Comparison of ENCODE assay signal across 34 cellular contexts in the genomic region with DNA sequence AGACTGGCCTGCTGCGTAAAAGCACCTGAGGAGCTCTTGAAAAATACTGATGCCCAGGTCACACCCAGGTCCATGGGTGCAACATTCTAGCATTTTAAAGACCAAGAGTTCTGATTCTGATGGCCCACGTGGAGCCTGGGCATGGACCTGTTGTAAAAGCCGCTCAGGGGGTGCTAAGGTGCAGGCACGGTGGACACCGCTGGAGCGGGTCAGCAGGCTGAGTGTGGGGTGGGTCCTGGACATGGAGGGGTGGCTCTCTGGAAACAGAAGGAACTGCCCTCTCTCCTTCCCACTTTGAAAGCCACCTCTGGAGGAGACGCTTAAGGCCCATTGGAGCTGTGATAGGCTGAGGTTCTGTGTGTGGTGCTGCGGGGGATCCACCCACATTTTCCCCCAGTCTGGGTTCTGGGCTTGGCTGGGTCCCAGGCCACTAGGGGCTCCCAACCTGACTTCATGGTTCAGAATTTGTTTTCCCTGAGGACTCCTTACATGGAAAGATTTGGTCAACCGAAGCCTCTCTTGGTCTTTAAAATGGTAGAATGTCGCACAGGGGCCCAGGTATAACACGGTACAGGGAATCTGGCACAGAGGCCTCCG. TPM values are rescaled to one million over a fixed set of nuclear protein-coding genes. Genes with fewer than 3 reads are reported as not detected.
"Had no signal": no experiment of that assay in that cellular context is flagged by ENCODE, and none has a peak within 500 bp of the region (broad histone marks: within the 10 kb centered on the region; RNA-seq: fewer than 3 reads in every experiment).

No MANE protein-coding gene starts in this region.

- H3K9me3 ChIP-seq: Peyer's patch had no signal

- H3K9me3 Mint-ChIP-seq: activated naive CD8-positive, alpha-beta T cell treated with anti-CD3 and anti-CD28 coated beads, Interleukin-2, amount 50 U/mL, for 24 hours; central memory CD8-positive, alpha-beta T cell had no signal

- H3K4me3 Mint-ChIP-seq: activated CD4-positive, alpha-beta memory T cell treated with anti-CD3 and anti-CD28 coated beads, Interleukin-2, amount 10 ng/mL, durations not matched to agents 7 days and 5 days; activated CD8-positive, alpha-beta memory T cell treated with anti-CD3 and anti-CD28 coated beads, Interleukin-2, amount 10 ng/mL, durations not matched to agents 7 days and 5 days; activated naive CD4-positive, alpha-beta T cell treated with anti-CD3 and anti-CD28 coated beads, Interleukin-2, amount 10 ng/mL, durations not matched to agents 7 days and 5 days; activated naive CD8-positive, alpha-beta T cell; activated naive CD8-positive, alpha-beta T cell treated with anti-CD3 and anti-CD28 coated beads, Interleukin-2, amount 50 U/mL, for 24 hours; central memory CD8-positive, alpha-beta T cell had no signal

- H3K27ac Mint-ChIP-seq: activated CD4-positive, alpha-beta memory T cell treated with anti-CD3 and anti-CD28 coated beads, Interleukin-2, amount 10 ng/mL, durations not matched to agents 7 days and 5 days; activated CD8-positive, alpha-beta memory T cell treated with anti-CD3 and anti-CD28 coated beads, Interleukin-2, amount 10 ng/mL, durations not matched to agents 7 days and 5 days; activated naive CD4-positive, alpha-beta T cell treated with anti-CD3 and anti-CD28 coated beads, Interleukin-2, amount 10 ng/mL, durations not matched to agents 7 days and 5 days; activated naive CD8-positive, alpha-beta T cell; activated naive CD8-positive, alpha-beta T cell treated with anti-CD3 and anti-CD28 coated beads, Interleukin-2, amount 50 U/mL, for 24 hours had no signal

- H3K4me3 ChIP-seq: Peyer's patch had no signal

- H3K27me3 Mint-ChIP-seq: activated CD4-positive, alpha-beta memory T cell treated with anti-CD3 and anti-CD28 coated beads, Interleukin-2, amount 10 ng/mL, durations not matched to agents 7 days and 5 days; activated naive CD8-positive, alpha-beta T cell; central memory CD8-positive, alpha-beta T cell had no signal

- H3K36me3 Mint-ChIP-seq: activated CD8-positive, alpha-beta memory T cell treated with anti-CD3 and anti-CD28 coated beads, Interleukin-2, amount 10 ng/mL, durations not matched to agents 7 days and 5 days; activated naive CD4-positive, alpha-beta T cell treated with anti-CD3 and anti-CD28 coated beads, Interleukin-2, amount 10 ng/mL, durations not matched to agents 7 days and 5 days; activated naive CD8-positive, alpha-beta T cell had no signal

- H3K27ac ChIP-seq: brain microvascular endothelial cell, Peyer's patch, VCaP had no signal

- ATAC-seq: activated CD8-positive, alpha-beta memory T cell treated with anti-CD3 and anti-CD28 coated beads, Interleukin-2, amount 10 ng/mL, durations not matched to agents 7 days and 5 days; activated naive CD8-positive, alpha-beta T cell treated with anti-CD3 and anti-CD28 coated beads, Interleukin-2, amount 50 U/mL, for 24 hours; PC-3 had no signal

- H3K27me3 ChIP-seq: brain microvascular endothelial cell, Peyer's patch had no signal

- DNase-seq: activated CD4-positive, alpha-beta memory T cell treated with anti-CD3 and anti-CD28 coated beads, Interleukin-2, amount 10 ng/mL, durations not matched to agents 7 days and 5 days; activated CD4-positive, alpha-beta T cell treated with anti-CD3 and anti-CD28 coated beads for 1 hour; activated CD4-positive, alpha-beta T cell treated with anti-CD3 and anti-CD28 coated beads for 48 hours; activated CD4-positive, CD25-positive, alpha-beta regulatory T cell; activated CD8-positive, alpha-beta memory T cell treated with anti-CD3 and anti-CD28 coated beads for 24 hours; activated CD8-positive, alpha-beta memory T cell treated with anti-CD3 and anti-CD28 coated beads, Interleukin-2, amount 10 ng/mL, durations not matched to agents 7 days and 5 days; activated CD8-positive, alpha-beta memory T cell treated with anti-CD3 and anti-CD28 coated beads, Interleukin-2, amount 50 U/mL, for 48 hours; activated effector memory CD4-positive, alpha-beta T cell treated with Interleukin-2 at 50 U/mL for 16 hours; activated naive CD4-positive, alpha-beta T cell treated with anti-CD3 and anti-CD28 coated beads, Interleukin-2, amount 10 ng/mL, durations not matched to agents 7 days and 5 days; activated naive CD8-positive, alpha-beta T cell treated with anti-CD3 and anti-CD28 coated beads, Interleukin-2, amount 50 U/mL, for 24 hours; activated T-cell treated with anti-CD3 and anti-CD28 coated beads, Interleukin-2, amount 50 U/mL, for 48 hours; anterior cingulate cortex; brain microvascular endothelial cell; Karpas-422; NCI-H1105; NCI-H1417 treated with DMSO at 0.1 percent for 48 hours; NCI-H187 treated with DMSO at 0.1 percent for 48 hours; NCI-H2081; NCI-H345; NCI-H524 treated with DMSO at 0.1 percent for 48 hours; NK-92 treated with Interleukin-12 subunit alpha and Interleukin-12 subunit beta, amount 100 ng/mL, for 24 hours; PC-3; Peyer's patch; Right ventricle myocardium superior; RPMI8226; SW 1271; T-helper 1 cell; T-helper 2 cell; T-helper 9 cell had no signal

- H3K36me3 ChIP-seq: brain microvascular endothelial cell had no signal

RNA-seq across cellular contexts. Expression of a gene that starts 37.0 kb away (rescaled TPM):
- total RNA-seq: activated CD4-positive, alpha-beta memory T cell treated with anti-CD3 and anti-CD28 coated beads, Interleukin-2, amount 10 ng/mL, durations not matched to agents 7 days and 5 days; activated CD8-positive, alpha-beta memory T cell treated with anti-CD3 and anti-CD28 coated beads, Interleukin-2, amount 10 ng/mL, durations not matched to agents 7 days and 5 days; MCF 10A; Peyer's patch; Right ventricle myocardium superior had no signal

RNA-seq across cellular contexts. Expression of a gene that starts 37.1 kb away (rescaled TPM):
- total RNA-seq: activated CD4-positive, alpha-beta memory T cell treated with anti-CD3 and anti-CD28 coated beads, Interleukin-2, amount 10 ng/mL, durations not matched to agents 7 days and 5 days; activated CD8-positive, alpha-beta memory T cell treated with anti-CD3 and anti-CD28 coated beads, Interleukin-2, amount 10 ng/mL, durations not matched to agents 7 days and 5 days; MCF 10A; NCI-H460; PC-3; Peyer's patch; Right ventricle myocardium superior had no signal

RNA-seq across cellular contexts. Expression of a gene that starts 44.2 kb away (rescaled TPM):
- total RNA-seq: NCI-H460 had no signal
